Comparison of ENCODE assay signal across 18 cellular contexts in genomic region chrX:107102980-107103379, GRCh38. TPM values are rescaled to one million over a fixed set of nuclear protein-coding genes. Genes with fewer than 3 reads are reported as not detected.
DNase-seq lines count a peak whose midpoint lies in the region; ATAC-seq, FAIRE-seq and TF ChIP-seq lines count a peak whose summit lies in the region.
"Had no signal": no experiment of that assay in that cellular context is flagged by ENCODE, and none has a peak within 500 bp of the region (broad histone marks: within the 10 kb centered on the region; RNA-seq: fewer than 3 reads in every experiment).

No MANE protein-coding gene starts in this region.

- H3K27me3 ChIP-seq in K562 (ENCODE audit: control insufficient read depth in 2 of 2, insufficient read depth in 2 of 2, low read length in 2 of 2), result no peaks in the 10 kb centered on the region
- H3K27me3 ChIP-seq in mesendoderm (ENCODE audit: insufficient read depth, low read length, poor library complexity), result no peaks in the 10 kb centered on the region
- no peaks in the 10 kb centered on the region for H3K27me3 ChIP-seq in thyroid gland

- no peak overlapping the region for H3K18ac ChIP-seq in mesendoderm (ENCODE audit: low read length)

- H4K8ac ChIP-seq in mesendoderm (ENCODE audit: low read depth, low read length), result no peak overlapping the region

- H3K27ac ChIP-seq in K562 (ENCODE audit: extremely low read depth, low read depth, low read length) (no peak overlapping the region), mesendoderm (ENCODE audit: low read depth, low read length) (no peak overlapping the region), thyroid gland (no peak overlapping the region)

- no peak overlapping the region for H4K5ac ChIP-seq in mesendoderm (ENCODE audit: low read length)

- no peak for FAIRE-seq in K562 (lab: Jason Lieb, UNC)

- H3K4ac ChIP-seq in mesendoderm (ENCODE audit: low read depth, low read length), result no peak overlapping the region

- TF ChIP-seq POLR2A in K562 (conservative IDR thresholded peaks at IDR 0.05) (no peak), thyroid gland (IDR thresholded peaks at IDR 0.05) (no peak)

- H3K9me3 ChIP-seq in K562 (replicated peaks; ENCODE audit: control insufficient read depth, insufficient read depth, low read depth, low read length), result no peaks in the 10 kb centered on the region
- H3K9me3 ChIP-seq in thyroid gland, result no peaks in the 10 kb centered on the region

- H3K56ac ChIP-seq in mesendoderm (ENCODE audit: low read length), result no peak overlapping the region

- no peak overlapping the region for H2BK120ac ChIP-seq in mesendoderm (ENCODE audit: low read depth, low read length)

- POLR2A ChIA-PET in K562 (lab: Yijun Ruan, JAX), result no interaction called here

- H3K9ac ChIP-seq in K562 (ENCODE audit: insufficient read depth in 1 of 2, low read depth in 2 of 2, low read length in 2 of 2), result no peak overlapping the region
- H3K9ac ChIP-seq in mesendoderm (ENCODE audit: low read length), result no peak overlapping the region

- H3K4me2 ChIP-seq in K562 (ENCODE audit: insufficient read depth, low read length), result no peak overlapping the region
- no peak overlapping the region for H3K4me2 ChIP-seq in mesendoderm (ENCODE audit: low read length)

- no peak overlapping the region for H2AFZ ChIP-seq in K562 (ENCODE audit: low read depth, low read length)

- H3K36me3 ChIP-seq in K562 (ENCODE audit: control insufficient read depth, insufficient read depth, low read length) (peaks cover 41% of the 10 kb centered on the region; the same call in 1 of the 3 replicates), mesendoderm (ENCODE audit: control insufficient read depth, insufficient read depth, low read length) (no peaks in the 10 kb centered on the region), thyroid gland (no peaks in the 10 kb centered on the region)

- no TSS peak for BruUV-seq in K562 (replicated peaks; lab: Mats Ljungman, UMichigan)

- no peak for TF ChIP-seq EP300 in K562 (IDR thresholded peaks at IDR 0.05; ENCODE audit: low read length)

- in situ Hi-C loops in K562 (cut with MboI), result no loop called here

- no peaks in the 10 kb centered on the region for H3K9me1 ChIP-seq in K562 (ENCODE audit: control insufficient read depth, insufficient read depth, low read length)

- H3K4me1 ChIP-seq in K562 (replicated peaks in 1 of 2; ENCODE audit: control insufficient read depth in 2 of 2, insufficient read depth in 2 of 2, low read length in 2 of 2) (no peaks in the 10 kb centered on the region), mesendoderm (ENCODE audit: control insufficient read depth, low read depth, low read length) (no peaks in the 10 kb centered on the region), thyroid gland (no peaks in the 10 kb centered on the region)

- no peak overlapping the region for H2AK5ac ChIP-seq in mesendoderm (ENCODE audit: low read length)

- H3K4me3 ChIP-seq in LNCaP clone FGC (ENCODE audit: low read depth, low read length) (no peak overlapping the region), K562 (no peak overlapping the region), mesendoderm (ENCODE audit: low read length) (no peak overlapping the region), thyroid gland (replicated peaks in 1 of 3) (no peak overlapping the region)

- peak; percentile 9; the same call in 1 of the 2 replicates for TF ChIP-seq CTCF in LNCaP clone FGC (IDR thresholded peaks at IDR 0.05; ENCODE audit: control insufficient read depth, extremely low read depth, insufficient read depth)
- peak in 1 of 3 experiments; percentile 34; a peak in 2 of 6 replicates for TF ChIP-seq CTCF in K562 (IDR thresholded peaks at IDR 0.05 in 2 of 3, conservative IDR thresholded peaks at IDR 0.05 in 1 of 3; ENCODE audit: insufficient read depth in 2 of 3, low read depth in 1 of 3, low read length in 3 of 3)
- TF ChIP-seq CTCF in thyroid gland (IDR thresholded peaks at IDR 0.05), result peak in 1 of 6 experiments; percentile 17

- H3K79me1 ChIP-seq in mesendoderm (ENCODE audit: low read length), result no peaks in the 10 kb centered on the region

- peak; percentile 67; the same call in 1 of the 3 replicates for ATAC-seq in K562
- ATAC-seq in GM19035 (IDR thresholded peaks at IDR 0.05; ENCODE audit: unreplicated experiment), result no peak
- ATAC-seq: left colon, Right ventricle myocardium inferior had no signal

- peak; percentile 14 for DNase-seq in DMS53 (lab: John Stamatoyannopoulos, UW)
- no peak for DNase-seq in DMS53 treated with DMSO at 0.1 percent for 48 hours (lab: John Stamatoyannopoulos, UW; ENCODE audit: unreplicated experiment)
- no peak for DNase-seq in LNCaP clone FGC (ENCODE audit: low read depth)
- DNase-seq in K562 (ENCODE audit: extremely low read depth in 1 of 4, low spot score in 3 of 4), result peak in 1 of 4 experiments; percentile 22
- DNase-seq in mesendoderm, result peak; percentile 1
- no peak for DNase-seq in SHP77 (lab: John Stamatoyannopoulos, UW)
- no peak for DNase-seq in thyroid gland
- DNase-seq: 8988T; activated CD4-positive, alpha-beta T cell treated with anti-CD3 and anti-CD28 coated beads for 48 hours; activated T-cell treated with anti-CD3 and anti-CD28 coated beads, Interleukin-2, amount 50 U/mL, for 1 hour; CD4-positive, alpha-beta memory T cell; cerebellar nuclear complex; left colon; NCI-H2029 treated with DMSO at 0.1 percent for 48 hours; NCI-H774; T-helper 9 cell had no signal

- intact Hi-C loops in K562 (cut with micrococcal nuclease), result no loop called here
- intact Hi-C loops in thyroid gland (cut with DNase I), result no loop called here

- CTCF ChIA-PET in K562 (lab: Yijun Ruan, JAX; ENCODE audit: low intra/inter-chr PET ratio), result interaction anchor here (0.6 kb wide), 1 partner anchor 163 kb away, joined by 3 read pairs; no protein-coding TSS in a partner anchor

- H3K79me2 ChIP-seq in K562 (ENCODE audit: control insufficient read depth, insufficient read depth, low read length), result peaks cover 5% of the 10 kb centered on the region; the same call in 1 of the 3 replicates
- no peaks in the 10 kb centered on the region for H3K79me2 ChIP-seq in mesendoderm (ENCODE audit: control insufficient read depth, insufficient read depth, low read length)

- H3K23ac ChIP-seq in mesendoderm (ENCODE audit: low read length), result no peak overlapping the region

- H2BK5ac ChIP-seq in mesendoderm (ENCODE audit: low read length), result no peak overlapping the region

- TF ChIP-seq RAD21 in K562 (CRISPR knock-in tag; conservative IDR thresholded peaks at IDR 0.05 in 1 of 2, IDR thresholded peaks at IDR 0.05 in 1 of 2), result peak; percentile 36 to 53

- H2BK15ac ChIP-seq in mesendoderm (replicated peaks; ENCODE audit: low read depth), result no peak overlapping the region

- WGBS in K562 (ENCODE audit: insufficient coverage, low coverage, missing lambda C conversion rate), result 0% methylated on average over 1 of the region's 1 CpG
- no CpG with 5 or more reads among the region's 1 CpG for whole genome bisulfite sequencing in mesendoderm (ENCODE audit: extremely low coverage, insufficient coverage, low lambda C conversion rate)
- WGBS in thyroid gland, 2 donors, result 9 to 15% methylated on average over 1 of the region's 1 CpG

- no peaks in the 10 kb centered on the region for H4K20me1 ChIP-seq in K562 (replicated peaks; ENCODE audit: control insufficient read depth, insufficient read depth, low read length)

TF ChIP-seq in K562, 482 proteins besides CTCF, POLR2A, EP300 and RAD21:
- TF ChIP-seq ZBTB11 (CRISPR knock-in tag; IDR thresholded peaks at IDR 0.05) (no peak), TEAD4 (IDR thresholded peaks at IDR 0.05; ENCODE audit: low read length) (0 out of 2 replicates have a peak, but pooled peaks have one; percentile 10), TEAD4 (CRISPR knock-in tag; IDR thresholded peaks at IDR 0.05; ENCODE audit: borderline replicate concordance) (no peak)
TF ChIP-seq in K562: peak in this region for 1.

RNA-seq across cellular contexts. Expression of gene RBM41, which starts 15.6 kb away (rescaled TPM):
- total RNA-seq in K562 (2011; cell fraction: chromatin; rRNA removed; ENCODE audit: low replicate concordance), result 61.9 and 188 TPM in 2 replicates
- total RNA-seq in K562 (2011; cell fraction: nucleolus; rRNA removed), result 19.0 and 32.2 TPM in 2 replicates
- 53.4 and 57.6 TPM in 2 replicates for total RNA-seq in K562 (2011; cell fraction: nucleoplasm; rRNA removed)
- total RNA-seq in K562 (2014; rRNA removed), result 13.7 and 15.2 TPM in 2 replicates
- 27.9 and 32.2 TPM in 2 replicates for total RNA-seq in K562 (2014; rRNA removed; fragmentation: Illumina TruSeq; extraction: Trizol)
- 28.4 and 30.6 TPM in 2 replicates for total RNA-seq in K562 (2015; rRNA removed; fragmentation: Illumina TruSeq; extraction: Trizol)
- 21.1 and 23.4 TPM in 2 replicates for total RNA-seq in K562 (2021)
- polyA plus RNA-seq in K562 (2011; rRNA removed), result 44.4 and 51.8 TPM in 2 replicates
- 2.5 and 8.0 TPM in 2 replicates for polyA plus RNA-seq in K562 (2011; cell fraction: cytosol; rRNA removed)
- 109 and 133 TPM in 2 replicates for polyA plus RNA-seq in K562 (2011; cell fraction: nucleus; rRNA removed)
- polyA plus RNA-seq in K562 (2012), result 17.4 and 38.9 TPM in 2 replicates
- polyA plus RNA-seq in K562 (2014; fragmentation: Illumina TruSeq; extraction: Trizol), result 25.3 and 34.9 TPM in 2 replicates
- 10 to 100 TPM; 11.6 to 18.6 TPM for polyA plus RNA-seq in K562 (2014; fragmentation: Nextera tagmentation; extraction: Ambion mirVana)
- 34.7 and 48.2 TPM in 2 replicates for polyA plus RNA-seq in K562 (2014; rRNA removed)
- polyA minus RNA-seq in K562 (2011; rRNA and poly(A)+ RNA removed), result 25.9 and 55.7 TPM in 2 replicates
- 7.3 and 7.6 TPM in 2 replicates for polyA minus RNA-seq in K562 (2011; cell fraction: cytosol; rRNA and poly(A)+ RNA removed)
- polyA minus RNA-seq in K562 (2011; cell fraction: nucleus; rRNA and poly(A)+ RNA removed), result 41.3 and 78.3 TPM in 2 replicates
- polyA plus RNA-seq in mesendoderm (2013, experiment 1 of 2), result 13.1 TPM
- 13.0 TPM for polyA plus RNA-seq in mesendoderm (2013, experiment 2 of 2)
- 10 to 100 TPM; 24.0 to 48.8 (median 30.5) TPM for total RNA-seq in thyroid gland

Comparison
In these comparisons a context has a peak if more than half of its experiments do, and no peak if none do; other contexts are left out.
1. DNase-seq: peak in DMS53 (single experiment) and mesendoderm (single experiment); none in DMS53 treated with DMSO at 0.1 percent for 48 hours (single experiment), LNCaP clone FGC (single experiment), SHP77 (0 of 2) and thyroid gland (0 of 2).